Comparison of ENCODE assay signal across 12 cellular contexts in genomic region chr11:113274708-113275582, GRCh38. TPM values are rescaled to one million over a fixed set of nuclear protein-coding genes. Genes with fewer than 3 reads are reported as not detected.
DNase-seq lines count a peak whose midpoint lies in the region; ATAC-seq and TF ChIP-seq lines count a peak whose summit lies in the region.
"Had no signal": no experiment of that assay in that cellular context is flagged by ENCODE, and none has a peak within 500 bp of the region (broad histone marks: within the 10 kb centered on the region; RNA-seq: fewer than 3 reads in every experiment).

No MANE protein-coding gene starts in this region.

- H3K4me3 ChIP-seq in left ventricle myocardium inferior (no peak overlapping the region), right atrium auricular region (no peak overlapping the region), SK-N-MC (no peak overlapping the region)

- no peaks in the 10 kb centered on the region for H3K36me3 Mint-ChIP-seq in activated naive CD8-positive, alpha-beta T cell treated with anti-CD3 and anti-CD28 coated beads, Interleukin-2, amount 50 U/mL, for 24 hours (ENCODE audit: low read depth)
- H3K36me3 Mint-ChIP-seq: T-cell had no signal

- no peaks in the 10 kb centered on the region for H3K27me3 ChIP-seq in left ventricle myocardium inferior (ENCODE audit: low read depth)
- H3K27me3 ChIP-seq in right atrium auricular region: no peaks in the 10 kb centered on the region

- no peak overlapping the region for H3K4me3 Mint-ChIP-seq in activated naive CD8-positive, alpha-beta T cell treated with anti-CD3 and anti-CD28 coated beads, Interleukin-2, amount 50 U/mL, for 24 hours
- H3K4me3 Mint-ChIP-seq: activated T-cell treated with anti-CD3 and anti-CD28 coated beads, Interleukin-2, amount 50 U/mL, for 24 hours; T-cell had no signal

- no peaks in the 10 kb centered on the region for H3K36me3 ChIP-seq in left ventricle myocardium inferior
- no peaks in the 10 kb centered on the region for H3K36me3 ChIP-seq in right atrium auricular region
- H3K36me3 ChIP-seq in SK-N-MC (ENCODE audit: insufficient read depth, low read length): no peaks in the 10 kb centered on the region

- no peak for DNase-seq in left ventricle myocardium inferior
- DNase-seq in right atrium auricular region (ENCODE audit: low spot score): no peak
- no peak for DNase-seq in SK-N-MC (ENCODE audit: low read depth, low spot score)
- no peak for DNase-seq in left ventricle myocardium superior
- DNase-seq in NCI-H1436 treated with DMSO at 0.1 percent for 48 hours (lab: John Stamatoyannopoulos, UW): no peak
- no peak for DNase-seq in activated naive CD8-positive, alpha-beta T cell treated with anti-CD3 and anti-CD28 coated beads, Interleukin-2, amount 50 U/mL, for 24 hours
- DNase-seq in NCI-H1930 (lab: John Stamatoyannopoulos, UW): no peak
- no peak for DNase-seq in NCI-H226
- DNase-seq: activated T-cell treated with anti-CD3 and anti-CD28 coated beads, Interleukin-2, amount 50 U/mL, for 24 hours; cortex of kidney; NCI-H1694; T-cell had no signal

- no peak overlapping the region for H3K27ac ChIP-seq in left ventricle myocardium inferior (replicated peaks)
- H3K27ac ChIP-seq in right atrium auricular region: no peak overlapping the region
- peak overlapping the region; percentile 31; the same call in 1 of the 2 replicates for H3K27ac ChIP-seq in SK-N-MC

- peaks cover 3% of the 10 kb centered on the region for H3K27me3 Mint-ChIP-seq in activated naive CD8-positive, alpha-beta T cell treated with anti-CD3 and anti-CD28 coated beads, Interleukin-2, amount 50 U/mL, for 24 hours

- H3K9me3 ChIP-seq in left ventricle myocardium inferior (replicated peaks): no peaks in the 10 kb centered on the region
- no peaks in the 10 kb centered on the region for H3K9me3 ChIP-seq in right atrium auricular region
- no peaks in the 10 kb centered on the region for H3K9me3 ChIP-seq in SK-N-MC (ENCODE audit: low read depth, low read length)

- no peaks in the 10 kb centered on the region for H3K9me3 Mint-ChIP-seq in activated naive CD8-positive, alpha-beta T cell treated with anti-CD3 and anti-CD28 coated beads, Interleukin-2, amount 50 U/mL, for 24 hours
- H3K9me3 Mint-ChIP-seq: activated T-cell treated with anti-CD3 and anti-CD28 coated beads, Interleukin-2, amount 50 U/mL, for 24 hours; T-cell had no signal

- no peaks in the 10 kb centered on the region for H3K4me1 ChIP-seq in left ventricle myocardium inferior
- no peaks in the 10 kb centered on the region for H3K4me1 ChIP-seq in right atrium auricular region

- intact Hi-C loops in left ventricle myocardium inferior (cut with micrococcal nuclease) (no loop called here), left ventricle myocardium superior (cut with micrococcal nuclease) (no loop called here)

- H3K4me1 Mint-ChIP-seq in activated naive CD8-positive, alpha-beta T cell treated with anti-CD3 and anti-CD28 coated beads, Interleukin-2, amount 50 U/mL, for 24 hours: no peaks in the 10 kb centered on the region
- H3K4me1 Mint-ChIP-seq: T-cell had no signal

- H3K27ac Mint-ChIP-seq in activated naive CD8-positive, alpha-beta T cell treated with anti-CD3 and anti-CD28 coated beads, Interleukin-2, amount 50 U/mL, for 24 hours: no peak overlapping the region
- H3K27ac Mint-ChIP-seq: activated T-cell treated with anti-CD3 and anti-CD28 coated beads, Interleukin-2, amount 50 U/mL, for 24 hours; T-cell had no signal

- TF ChIP-seq CTCF in left ventricle myocardium inferior (IDR thresholded peaks at IDR 0.05; ENCODE audit: borderline replicate concordance) (peak; percentile 34), right atrium auricular region (IDR thresholded peaks at IDR 0.05) (no peak)

- H3K9ac ChIP-seq in SK-N-MC (ENCODE audit: insufficient read length): no peak overlapping the region

- ATAC-seq in left ventricle myocardium superior: peak; percentile 42
- ATAC-seq in activated naive CD8-positive, alpha-beta T cell treated with anti-CD3 and anti-CD28 coated beads, Interleukin-2, amount 50 U/mL, for 24 hours: no peak
- ATAC-seq: T-cell had no signal

RNA-seq across cellular contexts. Expression of gene TTC12, which starts 39.4 kb away (rescaled TPM):
- total RNA-seq in left ventricle myocardium inferior: 5.5 TPM
- 1 to 10 TPM; 4.6 to 6.3 TPM for total RNA-seq in right atrium auricular region
- total RNA-seq in left ventricle myocardium superior: 7.7 TPM
